10 cellular contexts compared by ENCODE assay signal in genomic region chr18:55421612-55422381, GRCh38.
DNase-seq lines count a peak whose midpoint lies in the region; ATAC-seq and TF ChIP-seq lines count a peak whose summit lies in the region.
"Had no signal": no experiment of that assay in that cellular context is flagged by ENCODE, and none has a peak within 500 bp of the region (broad histone marks: within the 10 kb centered on the region; RNA-seq: fewer than 3 reads in every experiment).

No MANE protein-coding gene starts in this region.

- H3K27ac ChIP-seq in RWPE2 (ENCODE audit: poor library complexity, severe bottlenecking) = no peak overlapping the region
- peak overlapping the region; percentile 79 for H3K27ac ChIP-seq in skeletal muscle tissue (ENCODE audit: low read depth, low read length)

- H3K27me3 ChIP-seq in RWPE2 (ENCODE audit: insufficient read depth, poor library complexity, severe bottlenecking) = no peaks in the 10 kb centered on the region
- H3K27me3 ChIP-seq in skeletal muscle tissue (ENCODE audit: control insufficient read depth in 3 of 3, insufficient read depth in 3 of 3, low read length in 3 of 3) = no peaks in the 10 kb centered on the region

- H3K4me3 ChIP-seq in RWPE2 (ENCODE audit: severe bottlenecking) (no peak overlapping the region), skeletal muscle tissue (ENCODE audit: low read length in 3 of 3) (peak overlapping the region; percentile 57 to 81 (median 63))

- in situ Hi-C loops in GM13977 (cut with MboI; ENCODE audit: low pct_unique_long_range_greater_than_20kb, low sequenced_read_pairs, unreplicated experiment) = no loop called here

- peak overlapping the region; percentile 75 to 85 (median 77) for H3K9ac ChIP-seq in skeletal muscle tissue (ENCODE audit: low read depth in 1 of 3, low read length in 3 of 3)

- TF ChIP-seq CTCF in RWPE2 (IDR thresholded peaks at IDR 0.05; ENCODE audit: poor library complexity, severe bottlenecking) (no peak), GM13977 (IDR thresholded peaks at IDR 0.05; ENCODE audit: extremely low read depth, insufficient read depth, missing control alignments) (no peak), GM10266 (IDR thresholded peaks at IDR 0.05; ENCODE audit: control insufficient read depth, insufficient read depth, low read depth, missing control alignments) (no peak)

- no peaks in the 10 kb centered on the region for H3K9me3 ChIP-seq in RWPE2 (ENCODE audit: severe bottlenecking)
- H3K9me3 ChIP-seq in skeletal muscle tissue (ENCODE audit: control insufficient read depth in 3 of 3, low read length in 3 of 3) = no peaks in the 10 kb centered on the region

- ATAC-seq in RWPE2 (ENCODE audit: low read depth) = peak; percentile 25; the same call in 1 of the 3 replicates
- ATAC-seq in GM18519 (IDR thresholded peaks at IDR 0.05; ENCODE audit: low FRiP score, unreplicated experiment) = no peak
- ATAC-seq: stimulated activated naive CD8-positive, alpha-beta T cell treated with anti-CD3 and anti-CD28 coated beads, Interleukin-15, amount 100 ng/mL, for 72 hours had no signal

- H3K36me3 ChIP-seq in RWPE2 (ENCODE audit: low read depth) (no peaks in the 10 kb centered on the region), skeletal muscle tissue (ENCODE audit: control insufficient read depth in 3 of 3, insufficient read depth in 3 of 3, low read length in 3 of 3) (no peaks in the 10 kb centered on the region)

- DNase-seq in GM04503 (ENCODE audit: low read depth) (peak; percentile 41), RWPE2 (ENCODE audit: low spot score) (no peak), head of caudate nucleus (peak in 27 of 42 donors; percentile 25 to 77 (median 45)), NCI-H2196 (lab: John Stamatoyannopoulos, UW; ENCODE audit: unreplicated experiment) (no peak), GM13977 (ENCODE audit: low spot score) (no peak), GM10266 (ENCODE audit: extremely low spot score) (no peak)
- DNase-seq: activated naive CD4-positive, alpha-beta T cell treated with Interleukin-2 at 50 U/mL for 16 hours; stimulated activated naive CD8-positive, alpha-beta T cell treated with anti-CD3 and anti-CD28 coated beads, Interleukin-15, amount 100 ng/mL, for 72 hours had no signal

- intact Hi-C loops in head of caudate nucleus (cut with DNase I) = loop anchor here (5.0 kb wide), 2 partner anchors 99 to 166 kb away; partner anchors contain the start of gene TCF4

- peaks cover 8% of the 10 kb centered on the region for H3K4me1 ChIP-seq in RWPE2 (ENCODE audit: insufficient read depth, poor library complexity, severe bottlenecking)
- peaks cover 3 to 39% (median 8%) of the 10 kb centered on the region in 3 donors for H3K4me1 ChIP-seq in skeletal muscle tissue (ENCODE audit: control insufficient read depth in 3 of 3, insufficient read depth in 3 of 3, low read length in 3 of 3)

Comparison
In these comparisons a context has a peak if more than half of its experiments do, and no peak if none do; other contexts are left out.
1. DNase-seq: peak in GM04503 (single experiment) and head of caudate nucleus (27 of 42); none in RWPE2 (single experiment), NCI-H2196 (single experiment), GM13977 (single experiment) and GM10266 (single experiment).